ENCODE assay signal across 14 cellular contexts in the genomic region with DNA sequence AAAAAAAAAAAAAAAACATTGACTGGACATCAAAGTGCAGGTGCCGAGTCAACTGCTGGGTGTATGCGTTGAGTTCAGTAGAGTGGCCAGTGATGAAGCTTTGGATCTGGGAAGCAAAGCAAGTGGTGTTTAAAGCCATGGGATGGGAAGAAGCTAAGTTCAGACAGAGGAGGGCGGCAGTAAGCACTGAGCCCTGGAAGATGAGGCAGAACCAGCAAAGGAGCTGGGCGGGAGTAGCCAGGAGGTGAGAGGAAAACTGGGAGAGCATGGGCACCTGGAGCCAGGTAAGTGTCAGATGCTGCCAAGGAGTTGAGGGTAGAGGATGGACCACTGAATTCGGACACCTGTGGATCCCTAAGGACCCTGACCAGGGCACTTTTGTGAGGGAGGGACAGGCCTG. TPM values are rescaled to one million over a fixed set of nuclear protein-coding genes. Genes with fewer than 3 reads are reported as not detected.
"Had no signal": no experiment of that assay in that cellular context is flagged by ENCODE, and none has a peak within 500 bp of the region (broad histone marks: within the 10 kb centered on the region; RNA-seq: fewer than 3 reads in every experiment).

No MANE protein-coding gene starts in this region.

- ATAC-seq: left lung had no signal

- H3K9me3 ChIP-seq: adrenal gland, left lung, ovary, sigmoid colon, spleen, thyroid gland had no signal

- H3K9me3 Mint-ChIP-seq: activated CD4-positive, alpha-beta T cell treated with anti-CD3 and anti-CD28 coated beads, Interleukin-2, amount 10 ng/mL, durations not matched to agents 24 days and 14 days; T-helper 2 cell treated with Interferon-gamma antibody and Interleukin-4, amounts not matched to agents 5 μg/mL and 100 μg/mL, for 36 hours had no signal

- DNase-seq: activated CD4-positive, alpha-beta T cell treated with anti-CD3 and anti-CD28 coated beads, Interleukin-2, amount 10 ng/mL, durations not matched to agents 24 days and 14 days; activated CD4-positive, CD25-positive, alpha-beta regulatory T cell; activated naive CD4-positive, alpha-beta T cell; adrenal gland; dorsolateral prefrontal cortex; erythroblast; left lung; ovary; sigmoid colon; spleen; thyroid gland had no signal

- H3K4me3 ChIP-seq: adrenal gland, cardiac muscle cell, dorsolateral prefrontal cortex, left lung, ovary, sigmoid colon, spleen, thyroid gland had no signal

- H3K36me3 ChIP-seq: adrenal gland, cardiac muscle cell, left lung, ovary, sigmoid colon, spleen, thyroid gland had no signal

RNA-seq across cellular contexts. Expression of a gene that starts 19.6 kb away (rescaled TPM):
- total RNA-seq: activated CD4-positive, alpha-beta T cell treated with anti-CD3 and anti-CD28 coated beads, Interleukin-2, amount 10 ng/mL, durations not matched to agents 24 days and 14 days; spleen had no signal

RNA-seq across cellular contexts. Expression of a gene that starts 33.2 kb away (rescaled TPM):
- total RNA-seq: activated CD4-positive, alpha-beta T cell treated with anti-CD3 and anti-CD28 coated beads, Interleukin-2, amount 10 ng/mL, durations not matched to agents 24 days and 14 days; adrenal gland; cardiac muscle cell; left lung; mucosa of gallbladder; ovary; sigmoid colon; thyroid gland had no signal

RNA-seq across cellular contexts. Expression of a gene that starts 54.2 kb away (rescaled TPM):
- total RNA-seq: activated CD4-positive, alpha-beta T cell treated with anti-CD3 and anti-CD28 coated beads, Interleukin-2, amount 10 ng/mL, durations not matched to agents 24 days and 14 days; sigmoid colon; thyroid gland had no signal
